8 cellular contexts compared by ENCODE assay signal in genomic region chr3:51389423-51390183, GRCh38. TPM values are rescaled to one million over a fixed set of nuclear protein-coding genes. Genes with fewer than 3 reads are reported as not detected.
A peak's percentile ranks its signal among the peaks of the same experiment; 100 is the strongest.
DNase-seq lines count a peak whose midpoint lies in the region; ATAC-seq and TF ChIP-seq lines count a peak whose summit lies in the region.

No MANE protein-coding gene starts in this region.

- H3K27me3 Mint-ChIP-seq in activated naive CD8-positive, alpha-beta T cell treated with anti-CD3 and anti-CD28 coated beads for 36 hours, result no peaks in the 10 kb centered on the region

- H3K4me1 ChIP-seq in Panc1 (ENCODE audit: control insufficient read depth, insufficient read depth, low read length), result peaks cover 33% of the 10 kb centered on the region

- POLR2A ChIA-PET in Panc1 (lab: Charles Lee), result interaction anchor here (0.6 kb wide), 1 partner anchor 728 kb away, joined by 3 read pairs; no protein-coding TSS in a partner anchor

- no peaks in the 10 kb centered on the region for H3K27me3 ChIP-seq in Panc1 (ENCODE audit: control insufficient read depth, insufficient read depth, low read length)

- H3K27ac ChIP-seq in Panc1 (ENCODE audit: low read length), result no peak overlapping the region

- in situ Hi-C loops in Panc1 (cut with HindIII; ENCODE audit: low pct_unique_long_range_greater_than_20kb, low sequenced_read_pairs), result no loop called here

- no peak overlapping the region for H3K4me3 Mint-ChIP-seq in activated naive CD8-positive, alpha-beta T cell treated with anti-CD3 and anti-CD28 coated beads for 36 hours

- TF ChIP-seq CTCF in GM12872 (IDR thresholded peaks at IDR 0.05; ENCODE audit: insufficient read depth, low read depth, low read length), result peak; percentile 84
- TF ChIP-seq CTCF in Panc1 (IDR thresholded peaks at IDR 0.05), result peak; percentile 89

- BruUV-seq in Panc1 (replicated peaks; lab: Mats Ljungman, UMichigan), result no TSS peak

- peaks cover 59% of the 10 kb centered on the region for H3K4me1 Mint-ChIP-seq in activated naive CD8-positive, alpha-beta T cell treated with anti-CD3 and anti-CD28 coated beads for 36 hours

- no peak for TF ChIP-seq POLR2A in GM18505 (IDR thresholded peaks at IDR 0.05; ENCODE audit: borderline replicate concordance, extremely low read depth, insufficient read depth, insufficient read length)

- CTCF ChIA-PET in Panc1 (lab: Charles Lee), result interaction anchor here (0.6 kb wide), 1 partner anchor 50 kb away, joined by 3 read pairs; no protein-coding TSS in a partner anchor

- peaks cover 10% of the 10 kb centered on the region for H3K36me3 ChIP-seq in Panc1 (ENCODE audit: control insufficient read depth, insufficient read depth, low read length)

- no peak for ATAC-seq in Panc1
- no peak for ATAC-seq in Right ventricle myocardium superior (ENCODE audit: poor library complexity)
- ATAC-seq in HG03045 (IDR thresholded peaks at IDR 0.05; ENCODE audit: unreplicated experiment), result no peak
- no peak for ATAC-seq in GM18505 (IDR thresholded peaks at IDR 0.05; ENCODE audit: unreplicated experiment)

- H3K9me3 ChIP-seq in Panc1 (ENCODE audit: control insufficient read depth, insufficient read depth, low read depth, low read length), result no peaks in the 10 kb centered on the region

- H3K27ac Mint-ChIP-seq in activated naive CD8-positive, alpha-beta T cell treated with anti-CD3 and anti-CD28 coated beads for 36 hours, result peak overlapping the region; percentile 56

- no peak overlapping the region for H3K4me3 ChIP-seq in Panc1 (ENCODE audit: low read depth in 2 of 2, low read length in 2 of 2)

- peaks cover 51% of the 10 kb centered on the region for H3K36me3 Mint-ChIP-seq in activated naive CD8-positive, alpha-beta T cell treated with anti-CD3 and anti-CD28 coated beads for 36 hours

- no peaks in the 10 kb centered on the region for H3K9me3 Mint-ChIP-seq in activated naive CD8-positive, alpha-beta T cell treated with anti-CD3 and anti-CD28 coated beads for 36 hours

- intact Hi-C loops in Panc1 (cut with micrococcal nuclease; ENCODE audit: unreplicated experiment), result no loop called here
- intact Hi-C loops in Right ventricle myocardium superior (cut with DNase I), result loop anchor here (5.0 to 10.0 kb wide), 2 partner anchors 295 to 772 kb away; partner anchors contain the start of gene MAPKAPK3

- peak; percentile 87 for DNase-seq in 8988T
- DNase-seq in Panc1 (ENCODE audit: low read depth, low spot score), result peak; percentile 10
- DNase-seq in activated naive CD8-positive, alpha-beta T cell treated with anti-CD3 and anti-CD28 coated beads for 36 hours, result peak; percentile 53
- DNase-seq in Right ventricle myocardium superior, result peak; percentile 68
- DNase-seq in retina, result peak; percentile 52

RNA-seq across cellular contexts. Expression of gene RBM15B, which starts 1.5 kb away (rescaled TPM):
- total RNA-seq in Panc1 (2021; ENCODE audit: unreplicated experiment) (30.9 TPM), Right ventricle myocardium superior (9.9 TPM)
- polyA plus RNA-seq in Panc1 (2012; ENCODE audit: insufficient read length), result 30.8 TPM
- 10 to 100 TPM; 34.5 to 35.6 TPM for total RNA-seq in activated naive CD8-positive, alpha-beta T cell treated with anti-CD3 and anti-CD28 coated beads for 36 hours

RNA-seq across cellular contexts. Expression of gene MANF, which starts 4.5 kb away (rescaled TPM):
- total RNA-seq in Panc1 (2021; ENCODE audit: unreplicated experiment) (69.9 TPM), Right ventricle myocardium superior (41.1 TPM)
- polyA plus RNA-seq in Panc1 (2012; ENCODE audit: insufficient read length), result 57.3 TPM
- total RNA-seq in activated naive CD8-positive, alpha-beta T cell treated with anti-CD3 and anti-CD28 coated beads for 36 hours, result 100 to 1,000 TPM; 157 to 159 TPM

Comparison
In these comparisons a context has a peak if more than half of its experiments do, and no peak if none do; other contexts are left out.
1. DNase-seq: peak in every context shown above with its lines; median percentile 87 in 8988T; 68 in Right ventricle myocardium superior; 53 in activated naive CD8-positive, alpha-beta T cell treated with anti-CD3 and anti-CD28 coated beads for 36 hours; 52 in retina; 10 in Panc1.